8 cellular contexts compared by ENCODE assay signal in the genomic region with DNA sequence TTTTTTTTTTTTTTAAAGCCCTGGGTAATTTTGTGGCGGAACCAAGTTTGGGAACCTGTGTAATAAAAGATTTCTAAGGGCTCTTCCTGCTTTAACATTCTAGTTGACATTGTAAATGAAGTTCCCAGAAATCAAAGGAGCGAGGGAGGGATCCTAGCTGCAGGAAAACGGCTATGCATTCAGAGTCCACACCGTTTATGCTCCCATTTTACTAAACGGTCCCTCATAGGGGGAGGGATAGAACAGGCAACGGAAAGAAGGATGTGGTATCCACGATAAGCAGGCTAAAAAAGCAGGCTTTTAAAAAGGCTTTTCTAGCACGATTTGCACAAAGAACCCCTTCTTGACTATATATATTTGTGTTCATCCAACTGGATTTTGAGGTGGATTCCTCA. TPM values are rescaled to one million over a fixed set of nuclear protein-coding genes. Genes with fewer than 3 reads are reported as not detected.
DNase-seq lines count a peak whose midpoint lies in the region; ATAC-seq, FAIRE-seq and TF ChIP-seq lines count a peak whose summit lies in the region.

No MANE protein-coding gene starts in this region.

- FAIRE-seq in D721Med (lab: Jason Lieb, UNC): no peak

- peaks cover 0 to 1% (median 0%) of the 10 kb centered on the region in 3 donors for H3K27me3 Mint-ChIP-seq in CD14-positive monocyte (ENCODE audit: low read depth in 3 of 3)
- H3K27me3 Mint-ChIP-seq in activated T-helper 1 cell treated with anti-CD3 and anti-CD28 coated beads, Interleukin-12 subunit alpha, Interleukin-12 subunit beta, Interleukin-2, Interleukin-4 antibody, amounts not matched to agents 30 ng/mL and 10 ng/mL and 1 ng/mL, durations not matched to agents 14 hours and 24 hours and 36 hours (ENCODE audit: insufficient read depth): no peaks in the 10 kb centered on the region

- DNase-seq in CD14-positive monocyte (ENCODE audit: low spot score) (no peak), hepatic stellate cell (ENCODE audit: low spot score) (peak; percentile 18), D721Med (ENCODE audit: insufficient read length, low spot score) (no peak), CD1c-positive myeloid dendritic cell (ENCODE audit: extremely low spot score) (no peak)
- DNase-seq in activated T-helper 1 cell treated with anti-CD3 and anti-CD28 coated beads, Interleukin-12 subunit alpha, Interleukin-12 subunit beta, Interleukin-2, Interleukin-4 antibody, amounts not matched to agents 30 ng/mL and 10 ng/mL and 1 ng/mL, durations not matched to agents 14 hours and 24 hours and 36 hours (ENCODE audit: low spot score): no peak

- ATAC-seq in HG03095 (IDR thresholded peaks at IDR 0.05; ENCODE audit: unreplicated experiment) (peak; percentile 28), HG02973 (IDR thresholded peaks at IDR 0.05; ENCODE audit: unreplicated experiment) (no peak)

- TF ChIP-seq CTCF in CD14-positive monocyte (IDR thresholded peaks at IDR 0.05) (no peak), D721Med (IDR thresholded peaks at IDR 0.05; ENCODE audit: insufficient read depth, missing control alignments) (no peak)

- H3K4me3 Mint-ChIP-seq in CD14-positive monocyte: peak overlapping the region; percentile 98 to 100
- peak overlapping the region; percentile 91 for H3K4me3 Mint-ChIP-seq in activated T-helper 1 cell treated with anti-CD3 and anti-CD28 coated beads, Interleukin-12 subunit alpha, Interleukin-12 subunit beta, Interleukin-2, Interleukin-4 antibody, amounts not matched to agents 30 ng/mL and 10 ng/mL and 1 ng/mL, durations not matched to agents 14 hours and 24 hours and 36 hours

- H3K27ac ChIP-seq in skin epidermis: peak overlapping the region in 18 of 21 experiments; percentile 26 to 85 (median 74)

- H3K4me3 ChIP-seq in skin epidermis: peak overlapping the region; percentile 38 to 80 (median 66)

- peak overlapping the region in 4 of 7 donors; percentile 78 to 92 (median 90) for H3K27ac Mint-ChIP-seq in CD14-positive monocyte
- H3K27ac Mint-ChIP-seq in activated T-helper 1 cell treated with anti-CD3 and anti-CD28 coated beads, Interleukin-12 subunit alpha, Interleukin-12 subunit beta, Interleukin-2, Interleukin-4 antibody, amounts not matched to agents 30 ng/mL and 10 ng/mL and 1 ng/mL, durations not matched to agents 14 hours and 24 hours and 36 hours: no peak overlapping the region

- peaks cover 0 to 2% (median 0%) of the 10 kb centered on the region in 7 donors for H3K9me3 Mint-ChIP-seq in CD14-positive monocyte
- H3K9me3 Mint-ChIP-seq in activated T-helper 1 cell treated with anti-CD3 and anti-CD28 coated beads, Interleukin-12 subunit alpha, Interleukin-12 subunit beta, Interleukin-2, Interleukin-4 antibody, amounts not matched to agents 30 ng/mL and 10 ng/mL and 1 ng/mL, durations not matched to agents 14 hours and 24 hours and 36 hours: no peaks in the 10 kb centered on the region

- no peaks in the 10 kb centered on the region for H3K36me3 Mint-ChIP-seq in CD14-positive monocyte
- H3K36me3 Mint-ChIP-seq in activated T-helper 1 cell treated with anti-CD3 and anti-CD28 coated beads, Interleukin-12 subunit alpha, Interleukin-12 subunit beta, Interleukin-2, Interleukin-4 antibody, amounts not matched to agents 30 ng/mL and 10 ng/mL and 1 ng/mL, durations not matched to agents 14 hours and 24 hours and 36 hours (ENCODE audit: low read depth): peaks cover 3% of the 10 kb centered on the region

- intact Hi-C loops in CD14-positive monocyte (cut with micrococcal nuclease): no loop called here
- intact Hi-C loops in activated T-helper 1 cell treated with anti-CD3 and anti-CD28 coated beads, Interleukin-12 subunit alpha, Interleukin-12 subunit beta, Interleukin-2, Interleukin-4 antibody, amounts not matched to agents 30 ng/mL and 10 ng/mL and 1 ng/mL, durations not matched to agents 14 hours and 24 hours and 36 hours (cut with micrococcal nuclease): no loop called here

- H3K4me1 Mint-ChIP-seq in CD14-positive monocyte: peaks cover 23% of the 10 kb centered on the region
- H3K4me1 Mint-ChIP-seq in activated T-helper 1 cell treated with anti-CD3 and anti-CD28 coated beads, Interleukin-12 subunit alpha, Interleukin-12 subunit beta, Interleukin-2, Interleukin-4 antibody, amounts not matched to agents 30 ng/mL and 10 ng/mL and 1 ng/mL, durations not matched to agents 14 hours and 24 hours and 36 hours (ENCODE audit: low read depth): peaks cover 21% of the 10 kb centered on the region

RNA-seq across cellular contexts. Expression of a gene that starts 0.6 kb away (rescaled TPM):
- polyA plus RNA-seq in CD14-positive monocyte: 10 to 100 TPM; 12.6 to 17.5 TPM
- total RNA-seq in activated T-helper 1 cell treated with anti-CD3 and anti-CD28 coated beads, Interleukin-12 subunit alpha, Interleukin-12 subunit beta, Interleukin-2, Interleukin-4 antibody, amounts not matched to agents 30 ng/mL and 10 ng/mL and 1 ng/mL, durations not matched to agents 14 hours and 24 hours and 36 hours: 2.2 and 3.2 TPM in 2 replicates

RNA-seq across cellular contexts. Expression of a gene that starts 35.7 kb away (rescaled TPM):
- not detected for polyA plus RNA-seq in CD14-positive monocyte
- total RNA-seq in activated T-helper 1 cell treated with anti-CD3 and anti-CD28 coated beads, Interleukin-12 subunit alpha, Interleukin-12 subunit beta, Interleukin-2, Interleukin-4 antibody, amounts not matched to agents 30 ng/mL and 10 ng/mL and 1 ng/mL, durations not matched to agents 14 hours and 24 hours and 36 hours: not detected in 2 replicates

RNA-seq across cellular contexts. Expression of a gene that starts 56.8 kb away (rescaled TPM):
- polyA plus RNA-seq in CD14-positive monocyte: 10 to 100 TPM; 47.7 to 48.0 TPM
- total RNA-seq in activated T-helper 1 cell treated with anti-CD3 and anti-CD28 coated beads, Interleukin-12 subunit alpha, Interleukin-12 subunit beta, Interleukin-2, Interleukin-4 antibody, amounts not matched to agents 30 ng/mL and 10 ng/mL and 1 ng/mL, durations not matched to agents 14 hours and 24 hours and 36 hours: 67.3 and 67.7 TPM in 2 replicates
